Comparison of ENCODE assay signal across 28 cellular contexts in genomic region chr1:21357161-21357560, GRCh38.
"Had no signal": no experiment of that assay in that cellular context is flagged by ENCODE, and none has a peak within 500 bp of the region (broad histone marks: within the 10 kb centered on the region; RNA-seq: fewer than 3 reads in every experiment).

No MANE protein-coding gene starts in this region.

- DNase-seq: activated CD4-positive, alpha-beta memory T cell treated with anti-CD3 and anti-CD28 coated beads, Interleukin-2, amount 10 ng/mL, durations not matched to agents 7 days and 5 days; activated CD4-positive, alpha-beta T cell treated with anti-CD3 and anti-CD28 coated beads for 1 hour; activated CD4-positive, alpha-beta T cell treated with anti-CD3 and anti-CD28 coated beads for 4 hours; activated CD4-positive, alpha-beta T cell treated with anti-CD3 and anti-CD28 coated beads, Interleukin-2, amount 10 ng/mL, durations not matched to agents 7 days and 5 days; activated CD4-positive, alpha-beta T cell treated with anti-CD3 and anti-CD28 coated beads, Interleukin-2, amount 50 U/mL, for 4 hours; activated CD8-positive, alpha-beta memory T cell treated with anti-CD3 and anti-CD28 coated beads, Interleukin-2, amount 50 U/mL, for 48 hours; activated effector memory CD4-positive, alpha-beta T cell treated with Interleukin-2 at 50 U/mL for 16 hours; activated gamma-delta T cell treated with Interleukin-2 at 50 U/mL for 16 hours; activated naive CD4-positive, alpha-beta T cell treated with anti-CD3 and anti-CD28 coated beads, Interleukin-2, amount 50 U/mL, for 16 hours; activated naive CD4-positive, alpha-beta T cell treated with Interleukin-2 at 50 U/mL for 16 hours; activated T-cell treated with anti-CD3 and anti-CD28 coated beads for 4 hours; activated T-cell treated with anti-CD3 and anti-CD28 coated beads, Interleukin-2, amount 50 U/mL, for 24 hours; activated T-cell treated with anti-CD3 and anti-CD28 coated beads, Interleukin-2, amount 50 U/mL, for 72 hours; amniotic stem cell; anterior cingulate cortex; caudate nucleus; cortex of kidney; dermis blood vessel endothelial cell; effector CD4-positive, alpha-beta T cell; effector memory CD8-positive, alpha-beta T cell; erythroblast; foreskin keratinocyte; gastrocnemius medialis; glutamatergic neuron; T-helper 2 cell had no signal

- ATAC-seq: activated T-cell treated with anti-CD3 and anti-CD28 coated beads, Interleukin-2, amount 50 U/mL, for 72 hours; effector memory CD8-positive, alpha-beta T cell; foreskin keratinocyte; gastrocnemius medialis; heart left ventricle had no signal

- H3K27ac Mint-ChIP-seq: activated CD4-positive, alpha-beta memory T cell treated with anti-CD3 and anti-CD28 coated beads, Interleukin-2, amount 10 ng/mL, durations not matched to agents 7 days and 5 days; activated CD4-positive, alpha-beta T cell treated with anti-CD3 and anti-CD28 coated beads, Interleukin-2, amount 10 ng/mL, durations not matched to agents 7 days and 5 days; activated naive CD8-positive, alpha-beta T cell; activated T-cell treated with anti-CD3 and anti-CD28 coated beads, Interleukin-2, amount 50 U/mL, for 24 hours; activated T-cell treated with anti-CD3 and anti-CD28 coated beads, Interleukin-2, amount 50 U/mL, for 72 hours; effector memory CD8-positive, alpha-beta T cell had no signal

- H3K9me3 Mint-ChIP-seq: activated CD4-positive, alpha-beta memory T cell treated with anti-CD3 and anti-CD28 coated beads, Interleukin-2, amount 10 ng/mL, durations not matched to agents 7 days and 5 days; activated CD4-positive, alpha-beta T cell treated with anti-CD3 and anti-CD28 coated beads, Interleukin-2, amount 10 ng/mL, durations not matched to agents 7 days and 5 days; activated T-cell treated with anti-CD3 and anti-CD28 coated beads, Interleukin-2, amount 50 U/mL, for 24 hours; activated T-cell treated with anti-CD3 and anti-CD28 coated beads, Interleukin-2, amount 50 U/mL, for 72 hours; effector memory CD8-positive, alpha-beta T cell had no signal

- H3K9me3 ChIP-seq: esophagus muscularis mucosa, gastrocnemius medialis, heart left ventricle had no signal

- H3K4me3 ChIP-seq: esophagus muscularis mucosa, gastrocnemius medialis, heart left ventricle had no signal

- H3K4me1 ChIP-seq: gastrocnemius medialis, heart left ventricle had no signal

- H3K27me3 Mint-ChIP-seq: activated naive CD8-positive, alpha-beta T cell; activated T-cell treated with anti-CD3 and anti-CD28 coated beads, Interleukin-2, amount 50 U/mL, for 24 hours; effector memory CD8-positive, alpha-beta T cell had no signal

- H3K36me3 Mint-ChIP-seq: activated naive CD8-positive, alpha-beta T cell had no signal

- H3K4me1 Mint-ChIP-seq: activated CD4-positive, alpha-beta memory T cell treated with anti-CD3 and anti-CD28 coated beads, Interleukin-2, amount 10 ng/mL, durations not matched to agents 7 days and 5 days; activated CD4-positive, alpha-beta T cell treated with anti-CD3 and anti-CD28 coated beads, Interleukin-2, amount 10 ng/mL, durations not matched to agents 7 days and 5 days had no signal

- H3K27ac ChIP-seq: esophagus muscularis mucosa, foreskin keratinocyte, gastrocnemius medialis, heart left ventricle had no signal

- H3K36me3 ChIP-seq: esophagus muscularis mucosa, gastrocnemius medialis, heart left ventricle had no signal

- H3K4me3 Mint-ChIP-seq: activated CD4-positive, alpha-beta memory T cell treated with anti-CD3 and anti-CD28 coated beads, Interleukin-2, amount 10 ng/mL, durations not matched to agents 7 days and 5 days; activated CD4-positive, alpha-beta T cell treated with anti-CD3 and anti-CD28 coated beads, Interleukin-2, amount 10 ng/mL, durations not matched to agents 7 days and 5 days; activated naive CD8-positive, alpha-beta T cell; activated T-cell treated with anti-CD3 and anti-CD28 coated beads, Interleukin-2, amount 50 U/mL, for 24 hours; effector memory CD8-positive, alpha-beta T cell had no signal
